In genomic region chr20:53801609-53802370, GRCh38 we compare ENCODE assay signal across 18 cellular contexts.
DNase-seq lines count a peak whose midpoint lies in the region; ATAC-seq and TF ChIP-seq lines count a peak whose summit lies in the region.
"Had no signal": no experiment of that assay in that cellular context is flagged by ENCODE, and none has a peak within 500 bp of the region (broad histone marks: within the 10 kb centered on the region; RNA-seq: fewer than 3 reads in every experiment).

No MANE protein-coding gene starts in this region.

- in situ Hi-C loops in mammary epithelial cell (cut with MboI; ENCODE audit: low sequenced_read_pairs in 2 of 2) = no loop called here

- CTCF ChIA-PET in MCF 10A (lab: Yijun Ruan, JAX) (interaction anchor here (0.6 kb wide), 1 partner anchor 146 kb away, joined by 3 read pairs; no protein-coding TSS in a partner anchor), mammary epithelial cell (lab: Charles Lee; ENCODE audit: low non-redundant PET) (no interaction called here)

- no peak overlapping the region for H4K8ac ChIP-seq in mesendoderm (ENCODE audit: low read depth, low read length)

- H3K36me3 ChIP-seq in mammary epithelial cell (ENCODE audit: insufficient read depth, low read length) = no peaks in the 10 kb centered on the region
- H3K36me3 ChIP-seq in endodermal cell (ENCODE audit: control insufficient read depth, insufficient read depth, low read length) = no peaks in the 10 kb centered on the region
- no peaks in the 10 kb centered on the region for H3K36me3 ChIP-seq in mucosa of descending colon (ENCODE audit: low read depth)
- no peaks in the 10 kb centered on the region for H3K36me3 ChIP-seq in mesendoderm (ENCODE audit: control insufficient read depth, insufficient read depth, low read length)
- H3K36me3 ChIP-seq in ovary = no peaks in the 10 kb centered on the region

- H3K79me2 ChIP-seq in mammary epithelial cell (ENCODE audit: insufficient read depth, low read length) (no peaks in the 10 kb centered on the region), mesendoderm (ENCODE audit: control insufficient read depth, insufficient read depth, low read length) (no peaks in the 10 kb centered on the region)

- H3K27ac ChIP-seq in mammary epithelial cell (ENCODE audit: insufficient read depth, low read depth, low read length) = no peak overlapping the region
- H3K27ac ChIP-seq in endodermal cell (ENCODE audit: low read depth, low read length) = no peak overlapping the region
- no peak overlapping the region for H3K27ac ChIP-seq in mesendoderm (ENCODE audit: low read depth, low read length)
- H3K27ac ChIP-seq in ovary = no peak overlapping the region
- H3K27ac ChIP-seq: KMS-11 had no signal

- no peak for DNase-seq in MCF 10A (ENCODE audit: unreplicated experiment)
- DNase-seq in mammary epithelial cell = no peak
- DNase-seq in endodermal cell = no peak
- DNase-seq in mucosa of descending colon = peak; percentile 56 to 59 (median 57)
- DNase-seq in activated T-cell treated with anti-CD3 and anti-CD28 coated beads, Interleukin-2, amount 50 U/mL, for 24 hours = no peak
- DNase-seq in AML-193 (lab: John Stamatoyannopoulos, UW) = no peak
- no peak for DNase-seq in mesendoderm
- no peak for DNase-seq in ovary
- DNase-seq: GF-D8, H7, NCI-H1105, NCI-H2081, NCI-H2171, NCI-H524 treated with DMSO at 0.1 percent for 48 hours had no signal

- H3K9ac ChIP-seq in mammary epithelial cell (ENCODE audit: insufficient read depth, low read length) (no peak overlapping the region), endodermal cell (ENCODE audit: extremely low read depth, low read length, poor library complexity, severe bottlenecking) (no peak overlapping the region), mesendoderm (ENCODE audit: low read length) (no peak overlapping the region)
- H3K9ac ChIP-seq: KMS-11 had no signal

- H3K9me3 Mint-ChIP-seq in MCF 10A (ENCODE audit: unreplicated experiment) = no peaks in the 10 kb centered on the region
- H3K9me3 Mint-ChIP-seq in endodermal cell = no peaks in the 10 kb centered on the region
- no peaks in the 10 kb centered on the region for H3K9me3 Mint-ChIP-seq in activated T-cell treated with anti-CD3 and anti-CD28 coated beads, Interleukin-2, amount 50 U/mL, for 24 hours
- H3K9me3 Mint-ChIP-seq: CD14-positive monocyte had no signal

- H3K23ac ChIP-seq in mesendoderm (ENCODE audit: low read length) = no peak overlapping the region

- TF ChIP-seq POLR2A in ovary (IDR thresholded peaks at IDR 0.05) = no peak

- H2AFZ ChIP-seq in mammary epithelial cell (ENCODE audit: low read depth, low read length) = no peak overlapping the region

- intact Hi-C loops in MCF 10A (cut with micrococcal nuclease) (no loop called here), mammary epithelial cell (cut with micrococcal nuclease) (loop anchor here (10.0 kb wide), 1 partner anchor 67 kb away; no protein-coding TSS in a partner anchor), mucosa of descending colon (cut with DNase I, micrococcal nuclease) (no loop called here), ovary (cut with DNase I) (no loop called here)

- 88% methylated on average over 15 of the region's 17 CpGs for WGBS in mammary epithelial cell (ENCODE audit: low coverage, missing lambda C conversion rate)
- 89 to 99% methylated on average over 13 to 17 of the region's 17 CpGs for WGBS in endodermal cell (ENCODE audit: insufficient coverage in 1 of 2, insufficient read length in 1 of 2), 2 experiments
- no CpG with 5 or more reads among the region's 17 CpGs for WGBS in mesendoderm (ENCODE audit: extremely low coverage, insufficient coverage, low lambda C conversion rate)
- 85 to 87% (median 86%) methylated on average over 17 of the region's 17 CpGs for WGBS in ovary, 3 donors

- H3K36me3 Mint-ChIP-seq in MCF 10A (ENCODE audit: insufficient read depth, unreplicated experiment) = peaks cover 6% of the 10 kb centered on the region
- H3K36me3 Mint-ChIP-seq in endodermal cell (ENCODE audit: low read depth) = no peaks in the 10 kb centered on the region
- no peaks in the 10 kb centered on the region for H3K36me3 Mint-ChIP-seq in activated T-cell treated with anti-CD3 and anti-CD28 coated beads, Interleukin-2, amount 50 U/mL, for 24 hours (ENCODE audit: low read depth)
- H3K36me3 Mint-ChIP-seq: CD14-positive monocyte had no signal

- POLR2A ChIA-PET in MCF 10A (lab: Yijun Ruan, JAX) = interaction anchor here (0.6 to 1.4 kb wide), 5 partner anchors 8 to 207 kb away, joined by 3 to 4 read pairs (median 3); no protein-coding TSS in a partner anchor

- H3K9me3 ChIP-seq in mammary epithelial cell (replicated peaks; ENCODE audit: insufficient read depth, low read length) = no peaks in the 10 kb centered on the region
- H3K9me3 ChIP-seq in endodermal cell (ENCODE audit: control insufficient read depth, low read length) = no peaks in the 10 kb centered on the region
- no peaks in the 10 kb centered on the region for H3K9me3 ChIP-seq in mucosa of descending colon
- H3K9me3 ChIP-seq in ovary = no peaks in the 10 kb centered on the region

- dilution Hi-C loops in mammary epithelial cell (cut with HindIII; ENCODE audit: low sequenced_read_pairs) = no loop called here

- H2BK15ac ChIP-seq in mesendoderm (replicated peaks; ENCODE audit: low read depth) = no peak overlapping the region

- no peak overlapping the region for H2BK5ac ChIP-seq in mesendoderm (ENCODE audit: low read length)

- H3K27me3 ChIP-seq in mammary epithelial cell (ENCODE audit: insufficient read depth, low read length) (no peaks in the 10 kb centered on the region), endodermal cell (ENCODE audit: control insufficient read depth, insufficient read depth, low read length, poor library complexity, severe bottlenecking) (no peaks in the 10 kb centered on the region), mesendoderm (ENCODE audit: insufficient read depth, low read length, poor library complexity) (no peaks in the 10 kb centered on the region), ovary (no peaks in the 10 kb centered on the region)

- H3K4me2 ChIP-seq in mammary epithelial cell (ENCODE audit: insufficient read depth, low read depth, low read length) (no peak overlapping the region), mesendoderm (ENCODE audit: low read length) (no peak overlapping the region)
- H3K4me2 ChIP-seq: KMS-11 had no signal

- H3K4me1 ChIP-seq in mammary epithelial cell (ENCODE audit: insufficient read depth, low read length) (peaks cover 24% of the 10 kb centered on the region), endodermal cell (ENCODE audit: control insufficient read depth, insufficient read depth, low read length) (peaks cover 5% of the 10 kb centered on the region), mucosa of descending colon (ENCODE audit: low read depth) (peaks cover 34% of the 10 kb centered on the region), mesendoderm (ENCODE audit: control insufficient read depth, low read depth, low read length) (no peaks in the 10 kb centered on the region), ovary (ENCODE audit: insufficient read depth) (peaks cover 2% of the 10 kb centered on the region)

- H3K4me1 Mint-ChIP-seq in MCF 10A (ENCODE audit: insufficient read depth, unreplicated experiment) (peaks cover 19% of the 10 kb centered on the region), endodermal cell (peaks cover 34% of the 10 kb centered on the region)
- peaks cover under 1% of the 10 kb centered on the region for H3K4me1 Mint-ChIP-seq in activated T-cell treated with anti-CD3 and anti-CD28 coated beads, Interleukin-2, amount 50 U/mL, for 24 hours (ENCODE audit: low read depth)
- H3K4me1 Mint-ChIP-seq: B cell had no signal

- H4K20me1 ChIP-seq in mammary epithelial cell (ENCODE audit: insufficient read depth, low read length) = no peaks in the 10 kb centered on the region

- BruUV-seq in MCF 10A (replicated peaks; lab: Mats Ljungman, UMichigan) (no TSS peak), mammary epithelial cell (replicated peaks; lab: Mats Ljungman, UMichigan) (no TSS peak)

- no peak overlapping the region for H3K56ac ChIP-seq in mesendoderm (ENCODE audit: low read length)

- H3K4me3 ChIP-seq in mammary epithelial cell (replicated peaks in 1 of 3; ENCODE audit: insufficient read depth in 1 of 3, low read depth in 2 of 3, low read length in 3 of 3) (no peak overlapping the region), endodermal cell (ENCODE audit: low read length) (peak overlapping the region; percentile 61), mucosa of descending colon (no peak overlapping the region), mesendoderm (ENCODE audit: low read length) (no peak overlapping the region), ovary (no peak overlapping the region)

- ATAC-seq in mucosa of descending colon = peak; percentile 32
- ATAC-seq: Right ventricle myocardium inferior had no signal

- no peak overlapping the region for H2BK120ac ChIP-seq in mesendoderm (ENCODE audit: low read depth, low read length)

- TF ChIP-seq EP300 in ovary (IDR thresholded peaks at IDR 0.05) = no peak

- H3K27ac Mint-ChIP-seq in MCF 10A (ENCODE audit: low read depth, unreplicated experiment) (peak overlapping the region; percentile 28), endodermal cell (peak overlapping the region; percentile 36)
- no peak overlapping the region for H3K27ac Mint-ChIP-seq in activated T-cell treated with anti-CD3 and anti-CD28 coated beads, Interleukin-2, amount 50 U/mL, for 24 hours
- H3K27ac Mint-ChIP-seq: B cell had no signal

- H3K4me3 Mint-ChIP-seq in MCF 10A (ENCODE audit: unreplicated experiment) = no peak overlapping the region
- H3K4me3 Mint-ChIP-seq in endodermal cell = peak overlapping the region; percentile 11
- H3K4me3 Mint-ChIP-seq in activated T-cell treated with anti-CD3 and anti-CD28 coated beads, Interleukin-2, amount 50 U/mL, for 24 hours = no peak overlapping the region
- H3K4me3 Mint-ChIP-seq: B cell, CD14-positive monocyte had no signal

- no peaks in the 10 kb centered on the region for H3K79me1 ChIP-seq in mesendoderm (ENCODE audit: low read length)

- no peak overlapping the region for H4K5ac ChIP-seq in mesendoderm (ENCODE audit: low read length)

- H2AK5ac ChIP-seq in mesendoderm (ENCODE audit: low read length) = no peak overlapping the region

- no peaks in the 10 kb centered on the region for H3K27me3 Mint-ChIP-seq in MCF 10A (ENCODE audit: insufficient read depth, unreplicated experiment)
- peaks cover 2% of the 10 kb centered on the region for H3K27me3 Mint-ChIP-seq in endodermal cell (ENCODE audit: insufficient read depth)
- no peaks in the 10 kb centered on the region for H3K27me3 Mint-ChIP-seq in activated T-cell treated with anti-CD3 and anti-CD28 coated beads, Interleukin-2, amount 50 U/mL, for 24 hours
- H3K27me3 Mint-ChIP-seq: B cell had no signal

- TF ChIP-seq CTCF in MCF 10A (IDR thresholded peaks at IDR 0.05; ENCODE audit: unreplicated experiment) (no peak), mammary epithelial cell (conservative IDR thresholded peaks at IDR 0.05 in 1 of 2, IDR thresholded peaks at IDR 0.05 in 1 of 2; ENCODE audit: extremely low read depth in 1 of 2, insufficient read depth in 1 of 2, low read depth in 1 of 2, low read length in 2 of 2) (no peak), endodermal cell (conservative IDR thresholded peaks at IDR 0.05) (no peak), mucosa of descending colon (IDR thresholded peaks at IDR 0.05) (peak; percentile 5), ovary (IDR thresholded peaks at IDR 0.05) (no peak)

- no peak overlapping the region for H3K18ac ChIP-seq in mesendoderm (ENCODE audit: low read length)

- no peak overlapping the region for H3K4ac ChIP-seq in mesendoderm (ENCODE audit: low read depth, low read length)

Comparison
In these comparisons a context has a peak if more than half of its experiments do, and no peak if none do; other contexts are left out.
1. DNase-seq: peak in mucosa of descending colon (3 of 3); none in MCF 10A (single experiment), mammary epithelial cell (single experiment), endodermal cell (single experiment), activated T-cell treated with anti-CD3 and anti-CD28 coated beads, Interleukin-2, amount 50 U/mL, for 24 hours (single experiment), AML-193 (0 of 2), mesendoderm (single experiment) and ovary (0 of 5).